ENCODE assay signal across 1 cellular context in genomic region chr10:103451871-103452713, GRCh38.
TF ChIP-seq lines count a peak whose summit lies in the region.

TSS of gene CALHM2 (minus strand) at chr10:103452370. CDS start at chr10:103449941, 2,429 bp downstream.

TF ChIP-seq in HepG2, 621 proteins besides CTCF, POLR2A, EP300 and RAD21 (continued from another document):
- TF ChIP-seq HNF1A (IDR thresholded peaks at IDR 0.05; ENCODE audit: low read depth) (no peak), HNF1A (CRISPR knock-in tag; IDR thresholded peaks at IDR 0.05; ENCODE audit: borderline replicate concordance) (no peak), HNRNPLL (IDR thresholded peaks at IDR 0.05; ENCODE audit: low read depth, low read length, poor library complexity, severe bottlenecking) (peak; percentile 23), SP1 (IDR thresholded peaks at IDR 0.05) (no peak), SP1 (CRISPR knock-in tag; IDR thresholded peaks at IDR 0.05) (no peak), ZFX (CRISPR knock-in tag; IDR thresholded peaks at IDR 0.05; ENCODE audit: low read depth) (peak; percentile 32; the same call in 1 of the 2 replicates), GRHL1 (CRISPR knock-in tag; conservative IDR thresholded peaks at IDR 0.05) (no peak), ARHGAP35 (CRISPR knock-in tag; IDR thresholded peaks at IDR 0.05; ENCODE audit: borderline replicate concordance) (no peak), ZNF350 (CRISPR knock-in tag; IDR thresholded peaks at IDR 0.05; ENCODE audit: borderline replicate concordance, low read depth) (no peak), ZNF614 (CRISPR knock-in tag; IDR thresholded peaks at IDR 0.05; ENCODE audit: borderline replicate concordance) (no peak), ZNF784 (CRISPR knock-in tag; IDR thresholded peaks at IDR 0.05; ENCODE audit: borderline replicate concordance) (no peak), MYC (CRISPR knock-in tag; IDR thresholded peaks at IDR 0.05; ENCODE audit: borderline replicate concordance) (0 out of 2 replicates have a peak, but pooled peaks have one; percentile 18), ARNT (IDR thresholded peaks at IDR 0.05) (no peak), CENPBD1 (CRISPR knock-in tag; IDR thresholded peaks at IDR 0.05; ENCODE audit: borderline replicate concordance, low read depth) (no peak), NCOA2 (CRISPR knock-in tag; IDR thresholded peaks at IDR 0.05) (no peak), GZF1 (CRISPR knock-in tag; IDR thresholded peaks at IDR 0.05) (no peak)
